ENCODE assay signal across 2 cellular contexts in genomic region chr4:48212165-48212564, GRCh38.
A peak's percentile ranks its signal among the peaks of the same experiment; 100 is the strongest.
TF ChIP-seq lines count a peak whose summit lies in the region.

No MANE protein-coding gene starts in this region.

TF ChIP-seq in GM12878, 131 proteins besides CTCF, POLR2A, EP300 and RAD21 (continued from another document and continues in another):
- no peak for TF ChIP-seq USF1 (IDR thresholded peaks at IDR 0.05; ENCODE audit: borderline replicate concordance, extremely low read length, insufficient read depth, low read depth, low read length)
- TF ChIP-seq RB1 (IDR thresholded peaks at IDR 0.05; ENCODE audit: borderline replicate concordance), result no peak
- peak; percentile 80 for TF ChIP-seq POLR2AphosphoS5 (IDR thresholded peaks at IDR 0.05; ENCODE audit: low read length)
- TF ChIP-seq MLLT1 (IDR thresholded peaks at IDR 0.05), result peak; percentile 70; the same call in 1 of the 2 replicates
- no peak for TF ChIP-seq NRF1 (conservative IDR thresholded peaks at IDR 0.05; ENCODE audit: low read depth, low read length)
- TF ChIP-seq ASH2L (IDR thresholded peaks at IDR 0.05; ENCODE audit: borderline replicate concordance, low read depth), result no peak
- peak; percentile 57 for TF ChIP-seq MTA2 (IDR thresholded peaks at IDR 0.05; ENCODE audit: low read depth)
- TF ChIP-seq TARDBP (IDR thresholded peaks at IDR 0.05; ENCODE audit: borderline replicate concordance), result no peak
- peak; percentile 53; the same call in 1 of the 2 replicates for TF ChIP-seq CREM (IDR thresholded peaks at IDR 0.05; ENCODE audit: low read depth)
- TF ChIP-seq SIX5 (IDR thresholded peaks at IDR 0.05; ENCODE audit: low read depth, low read length, severe bottlenecking), result no peak
- TF ChIP-seq ETV6 (conservative IDR thresholded peaks at IDR 0.05 in 1 of 2, IDR thresholded peaks at IDR 0.05 in 1 of 2; ENCODE audit: borderline replicate concordance in 1 of 2, low read depth in 1 of 2), result peak in 1 of 2 experiments; percentile 95; a peak in 2 of 4 replicates
- peak; percentile 73 for TF ChIP-seq BCL11A (IDR thresholded peaks at IDR 0.05; ENCODE audit: low read depth, low read length)
- no peak for TF ChIP-seq WRNIP1 (IDR thresholded peaks at IDR 0.05; ENCODE audit: borderline replicate concordance, low read depth, low read length)
- TF ChIP-seq E2F4 (IDR thresholded peaks at IDR 0.05; ENCODE audit: low read depth, low read length), result no peak
- peak; percentile 27; the same call in 1 of the 2 replicates for TF ChIP-seq EED (IDR thresholded peaks at IDR 0.05; ENCODE audit: low read depth)
- no peak for TF ChIP-seq FOXK2 (IDR thresholded peaks at IDR 0.05)
- TF ChIP-seq RFX5 (IDR thresholded peaks at IDR 0.05; ENCODE audit: low read depth, low read length), result no peak
- no peak for TF ChIP-seq NR2F1 (conservative IDR thresholded peaks at IDR 0.05)
- TF ChIP-seq BRCA1 (IDR thresholded peaks at IDR 0.05; ENCODE audit: low read depth, low read length), result no peak
- no peak for TF ChIP-seq HSF1 (IDR thresholded peaks at IDR 0.05; ENCODE audit: low read depth, low read length)
- no peak for TF ChIP-seq PAX8 (IDR thresholded peaks at IDR 0.05)
- no peak for TF ChIP-seq NR2C2 (IDR thresholded peaks at IDR 0.05; ENCODE audit: borderline replicate concordance, control insufficient read depth, insufficient read length, low read depth)
- no peak for TF ChIP-seq SMAD5 (IDR thresholded peaks at IDR 0.05; ENCODE audit: low read depth)
- TF ChIP-seq ZNF24 (IDR thresholded peaks at IDR 0.05), result 0 out of 2 replicates have a peak, but pooled peaks have one; percentile 30
- 0 out of 2 replicates have a peak, but pooled peaks have one; percentile 27 for TF ChIP-seq STAT1 (conservative IDR thresholded peaks at IDR 0.05)
- TF ChIP-seq IRF5 (IDR thresholded peaks at IDR 0.05; ENCODE audit: borderline replicate concordance), result no peak
- no peak for TF ChIP-seq SIN3A (IDR thresholded peaks at IDR 0.05; ENCODE audit: low read depth, low read length)
- peak; percentile 51; the same call in 1 of the 2 replicates for TF ChIP-seq PKNOX1 (IDR thresholded peaks at IDR 0.05)

TF ChIP-seq in WTC11, 78 proteins besides CTCF, POLR2A, EP300 and RAD21 (continued from another document):
- no peak for TF ChIP-seq AFF4 (CRISPR knock-in tag; IDR thresholded peaks at IDR 0.05; ENCODE audit: borderline replicate concordance)
- TF ChIP-seq ESRRA (CRISPR knock-in tag; IDR thresholded peaks at IDR 0.05; ENCODE audit: borderline replicate concordance), result no peak
- TF ChIP-seq FOXK1 (CRISPR knock-in tag; IDR thresholded peaks at IDR 0.05), result no peak
- TF ChIP-seq GRHL2 (CRISPR knock-in tag; IDR thresholded peaks at IDR 0.05; ENCODE audit: insufficient replicate concordance, severe bottlenecking), result no peak
- no peak for TF ChIP-seq NFE2L1 (CRISPR knock-in tag; IDR thresholded peaks at IDR 0.05)
- no peak for TF ChIP-seq ATF3 (CRISPR knock-in tag; conservative IDR thresholded peaks at IDR 0.05)
- no peak for TF ChIP-seq ELF4 (CRISPR knock-in tag; IDR thresholded peaks at IDR 0.05; ENCODE audit: low read depth)
- no peak for TF ChIP-seq MAX (CRISPR knock-in tag; IDR thresholded peaks at IDR 0.05)
